In the genomic region with DNA sequence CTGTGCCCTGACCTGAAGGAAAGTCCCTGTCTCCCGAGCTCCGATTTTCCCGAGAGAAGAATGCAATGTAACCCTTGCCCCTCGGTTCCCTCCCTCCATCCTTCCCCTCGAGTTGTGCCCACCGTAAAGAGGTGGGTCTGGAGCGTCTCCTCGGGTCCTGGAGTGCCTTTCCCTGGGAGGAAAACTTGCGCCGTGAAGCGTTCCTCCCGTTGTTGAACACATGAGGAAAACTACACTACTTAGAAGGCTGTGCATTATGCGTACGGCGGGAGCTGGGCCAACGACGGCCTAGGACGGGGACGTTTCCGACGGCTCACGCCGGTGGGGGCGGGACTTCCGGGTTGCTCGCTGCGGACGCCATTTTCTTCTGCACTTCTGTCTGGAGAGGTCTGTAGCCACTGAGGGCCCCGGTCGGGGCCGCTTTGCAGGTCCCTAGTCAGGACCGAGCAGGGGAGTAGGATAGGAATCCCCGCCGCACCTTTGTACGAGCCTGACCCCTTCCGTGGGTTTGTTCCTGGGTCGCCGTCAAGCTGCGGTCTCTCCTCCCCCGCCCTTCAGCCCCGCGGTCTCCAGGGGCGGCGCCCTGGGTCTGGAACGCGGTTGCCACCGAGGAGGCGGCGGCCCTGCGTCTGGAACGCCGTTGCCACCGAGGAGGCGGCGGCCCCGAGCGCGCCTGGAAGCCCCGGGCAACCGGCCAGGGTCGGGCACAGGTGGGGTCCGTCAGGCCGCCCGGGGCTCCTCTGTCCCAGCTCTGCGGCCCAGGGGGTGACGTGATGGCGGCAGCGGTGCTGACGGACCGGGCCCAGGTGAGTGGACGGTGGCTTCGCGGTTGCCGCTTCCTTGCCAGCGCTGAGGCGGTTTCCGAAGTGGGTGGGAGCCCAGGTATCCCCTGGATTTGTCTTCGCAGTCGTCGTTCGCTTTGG, we compare ENCODE assay signal across 8 cellular contexts. TPM values are rescaled to one million over a fixed set of nuclear protein-coding genes. Genes with fewer than 3 reads are reported as not detected.
A peak's percentile ranks its signal among the peaks of the same experiment; 100 is the strongest.
DNase-seq lines count a peak whose midpoint lies in the region; ATAC-seq and TF ChIP-seq lines count a peak whose summit lies in the region.

A gene (plus strand): TSS at position 360 of the 923 bp plus-strand sequence. CDS start 414 bp downstream, at position 774.

- DNase-seq in NCI-H1694 (lab: John Stamatoyannopoulos, UW), result peak; percentile 16
- peak; percentile 87 for DNase-seq in T1000 (lab: John Stamatoyannopoulos, UW)
- DNase-seq in astrocyte of the hippocampus (ENCODE audit: low read depth, low spot score), result peak; percentile 94
- peak; percentile 79 to 86 for DNase-seq in hippocampal formation (lab: John Stamatoyannopoulos, UW)
- DNase-seq in renal cortical epithelial cell (ENCODE audit: low read depth), result peak; percentile 64
- peak; percentile 95 to 99 for DNase-seq in aorta

- peaks cover 0 to 5% of the 10 kb centered on the region in 2 donors for H3K4me1 ChIP-seq in aorta (ENCODE audit: control insufficient read depth in 1 of 2, insufficient read depth in 2 of 2, low read length in 2 of 2)

- H3K9me3 ChIP-seq in aorta (ENCODE audit: control insufficient read depth, low read length), result no peaks in the 10 kb centered on the region

- 1% methylated on average over 68 to 81 of the region's 81 CpGs for WGBS in aorta, 2 donors

- peak within 1 kb of the TSS; percentile 84 for H3K4me3 ChIP-seq in GM12875 (ENCODE audit: low read depth, low read length)
- H3K4me3 ChIP-seq in aorta (ENCODE audit: low read length in 2 of 2), result peak within 1 kb of the TSS; percentile 81 to 83

- H3K27me3 ChIP-seq in aorta (ENCODE audit: control insufficient read depth in 1 of 2, insufficient read depth in 2 of 2, low read length in 1 of 2), result no peaks in the 10 kb centered on the region

- H3K27ac ChIP-seq in aorta (ENCODE audit: low read depth in 1 of 2, low read length in 2 of 2), result peak within 1 kb of the TSS in 1 of 2 donors; percentile 74

- intact Hi-C loops in aorta (cut with DNase I), result no loop called here

- TF ChIP-seq CTCF in GM12875 (IDR thresholded peaks at IDR 0.05; ENCODE audit: borderline replicate concordance, insufficient read depth, low read depth, low read length), result no peak

- ATAC-seq in HG02763 (IDR thresholded peaks at IDR 0.05; ENCODE audit: unreplicated experiment), result peak; percentile 91
- peak; percentile 95 for ATAC-seq in aorta (ENCODE audit: low FRiP score)

- H3K36me3 ChIP-seq in aorta (ENCODE audit: control insufficient read depth in 1 of 2, insufficient read depth in 2 of 2, low read length in 1 of 2), result peaks cover 3 to 7% of the 10 kb centered on the region in 2 donors

RNA-seq across cellular contexts. Expression of the gene that starts here (rescaled TPM):
- total RNA-seq in renal cortical epithelial cell (37.5 and 69.3 TPM in 2 replicates), aorta (10 to 100 TPM; 44.4 to 48.8 TPM)
- 1 to 10 TPM; 1.6 to 6.6 TPM for polyA plus RNA-seq in aorta

Comparison
In these comparisons a context has a peak if more than half of its experiments do, and no peak if none do; other contexts are left out.
1. DNase-seq: peak in every context shown above with its lines; median percentile 97 in aorta; 94 in astrocyte of the hippocampus; 87 in T1000; 82 in hippocampal formation; 64 in renal cortical epithelial cell; 16 in NCI-H1694.